In the genomic region with DNA sequence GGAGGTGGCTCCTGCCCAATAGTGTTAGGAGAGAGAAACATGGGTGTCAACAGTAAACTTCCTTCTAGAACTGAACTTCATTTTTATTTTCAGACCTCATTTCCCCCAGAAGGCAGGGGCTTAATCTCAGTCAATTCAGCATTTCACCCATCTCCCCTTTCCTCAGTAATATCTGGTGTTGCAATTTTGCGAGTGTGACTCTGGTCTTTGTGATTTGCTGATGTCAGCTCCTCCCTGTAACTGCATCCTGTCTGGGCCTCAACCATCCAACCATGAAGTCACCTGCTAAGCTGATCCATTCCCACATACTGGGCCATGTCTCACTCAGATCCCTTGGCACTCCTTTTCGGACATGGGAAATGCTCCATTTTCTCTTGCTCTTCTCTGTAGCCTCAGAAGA, we compare ENCODE assay signal across 1 cellular context.
TF ChIP-seq lines count a peak whose summit lies in the region.

No MANE protein-coding gene starts in this region.

TF ChIP-seq in K562, 482 proteins besides CTCF, POLR2A, EP300 and RAD21:
- TF ChIP-seq ZNF785 (CRISPR knock-in tag; IDR thresholded peaks at IDR 0.05) (no peak), ZNF316 (IDR thresholded peaks at IDR 0.05) (peak; percentile 92), CEBPG (CRISPR knock-in tag; IDR thresholded peaks at IDR 0.05) (no peak), CEBPG (tag; conservative IDR thresholded peaks at IDR 0.05 in 1 of 2, IDR thresholded peaks at IDR 0.05 in 1 of 2) (peak in 1 of 2 experiments; percentile 24; a peak in 1 of 4 replicates), ZZZ3 (IDR thresholded peaks at IDR 0.05) (no peak), TCF3 (CRISPR knock-in tag; IDR thresholded peaks at IDR 0.05) (peak; percentile 21), TFAM (CRISPR knock-in tag; conservative IDR thresholded peaks at IDR 0.05) (no peak), C11orf30 (IDR thresholded peaks at IDR 0.05; ENCODE audit: low read depth) (peak; percentile 83), GATAD2A (IDR thresholded peaks at IDR 0.05) (0 out of 2 replicates have a peak, but pooled peaks have one; percentile 27), MAFF (IDR thresholded peaks at IDR 0.05; ENCODE audit: low read length) (peak; percentile 70), JUNB (CRISPR knock-in tag; conservative IDR thresholded peaks at IDR 0.05) (no peak), SMAD4 (CRISPR knock-in tag; conservative IDR thresholded peaks at IDR 0.05) (0 out of 2 replicates have a peak, but pooled peaks have one; percentile 50), ZNF165 (CRISPR knock-in tag; IDR thresholded peaks at IDR 0.05; ENCODE audit: borderline replicate concordance) (no peak), CEBPB (tag; IDR thresholded peaks at IDR 0.05) (peak; percentile 46; the same call in 1 of the 2 replicates), DMBX1 (CRISPR knock-in tag; IDR thresholded peaks at IDR 0.05; ENCODE audit: borderline replicate concordance) (peak; percentile 31; the same call in 1 of the 2 replicates), CXXC5 (CRISPR knock-in tag; IDR thresholded peaks at IDR 0.05) (peak; percentile 40), MAFG (tag; conservative IDR thresholded peaks at IDR 0.05) (peak; percentile 71), MAFK (IDR thresholded peaks at IDR 0.05; ENCODE audit: low read length) (peak; percentile 72), MECOM (CRISPR knock-in tag; IDR thresholded peaks at IDR 0.05) (no peak), CTBP1 (IDR thresholded peaks at IDR 0.05; ENCODE audit: borderline replicate concordance) (0 out of 2 replicates have a peak, but pooled peaks have one; percentile 17)
- TF ChIP-seq, protein P1, sequence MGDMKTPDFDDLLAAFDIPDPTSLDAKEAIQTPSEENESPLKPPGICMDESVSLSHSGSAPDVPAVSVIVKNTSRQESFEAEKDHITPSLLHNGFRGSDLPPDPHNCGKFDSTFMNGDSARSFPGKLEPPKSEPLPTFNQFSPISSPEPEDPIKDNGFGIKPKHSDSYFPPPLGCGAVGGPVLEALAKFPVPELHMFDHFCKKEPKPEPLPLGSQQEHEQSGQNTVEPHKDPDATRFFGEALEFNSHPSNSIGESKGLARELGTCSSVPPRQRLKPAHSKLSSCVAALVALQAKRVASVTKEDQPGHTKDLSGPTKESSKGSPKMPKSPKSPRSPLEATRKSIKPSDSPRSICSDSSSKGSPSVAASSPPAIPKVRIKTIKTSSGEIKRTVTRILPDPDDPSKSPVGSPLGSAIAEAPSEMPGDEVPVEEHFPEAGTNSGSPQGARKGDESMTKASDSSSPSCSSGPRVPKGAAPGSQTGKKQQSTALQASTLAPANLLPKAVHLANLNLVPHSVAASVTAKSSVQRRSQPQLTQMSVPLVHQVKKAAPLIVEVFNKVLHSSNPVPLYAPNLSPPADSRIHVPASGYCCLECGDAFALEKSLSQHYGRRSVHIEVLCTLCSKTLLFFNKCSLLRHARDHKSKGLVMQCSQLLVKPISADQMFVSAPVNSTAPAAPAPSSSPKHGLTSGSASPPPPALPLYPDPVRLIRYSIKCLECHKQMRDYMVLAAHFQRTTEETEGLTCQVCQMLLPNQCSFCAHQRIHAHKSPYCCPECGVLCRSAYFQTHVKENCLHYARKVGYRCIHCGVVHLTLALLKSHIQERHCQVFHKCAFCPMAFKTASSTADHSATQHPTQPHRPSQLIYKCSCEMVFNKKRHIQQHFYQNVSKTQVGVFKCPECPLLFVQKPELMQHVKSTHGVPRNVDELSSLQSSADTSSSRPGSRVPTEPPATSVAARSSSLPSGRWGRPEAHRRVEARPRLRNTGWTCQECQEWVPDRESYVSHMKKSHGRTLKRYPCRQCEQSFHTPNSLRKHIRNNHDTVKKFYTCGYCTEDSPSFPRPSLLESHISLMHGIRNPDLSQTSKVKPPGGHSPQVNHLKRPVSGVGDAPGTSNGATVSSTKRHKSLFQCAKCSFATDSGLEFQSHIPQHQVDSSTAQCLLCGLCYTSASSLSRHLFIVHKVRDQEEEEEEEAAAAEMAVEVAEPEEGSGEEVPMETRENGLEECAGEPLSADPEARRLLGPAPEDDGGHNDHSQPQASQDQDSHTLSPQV (IDR thresholded peaks at IDR 0.05), result peak; percentile 57; the same call in 1 of the 2 replicates
